In genomic region chr9:34591091-34591910, GRCh38 we compare ENCODE assay signal across 8 cellular contexts. TPM values are rescaled to one million over a fixed set of nuclear protein-coding genes. Genes with fewer than 3 reads are reported as not detected.
DNase-seq lines count a peak whose midpoint lies in the region; ATAC-seq lines count a peak whose summit lies in the region.

No MANE protein-coding gene starts in this region.

- H3K9ac ChIP-seq in ES-I3 (ENCODE audit: low read depth, low read length): peak overlapping the region; percentile 76; the same call in 1 of the 2 replicates
- peak overlapping the region; percentile 79 for H3K9ac ChIP-seq in NT2/D1 (ENCODE audit: insufficient read length, low read depth)
- H3K9ac ChIP-seq in mucosa of stomach (ENCODE audit: low read length): no peak overlapping the region

- H3K27ac ChIP-seq in esophagus (ENCODE audit: low read depth in 2 of 2, low read length in 1 of 2): no peak overlapping the region

- WGBS in esophagus, 2 donors: 6% methylated on average over 51 to 66 of the region's 66 CpGs

- H3K4me3 ChIP-seq in NT2/D1 (ENCODE audit: insufficient read length, low read depth): peak overlapping the region; percentile 48
- H3K4me3 ChIP-seq in esophagus (ENCODE audit: low read depth in 1 of 2, low read length in 2 of 2): peak overlapping the region; percentile 41 to 44
- peak overlapping the region; percentile 34 for H3K4me3 ChIP-seq in mucosa of stomach (ENCODE audit: low read length)

- H3K36me3 ChIP-seq in ES-I3 (ENCODE audit: insufficient read depth, low read length) (no peaks in the 10 kb centered on the region), NT2/D1 (ENCODE audit: insufficient read depth, insufficient read length, low read length) (no peaks in the 10 kb centered on the region), esophagus (ENCODE audit: control insufficient read depth in 2 of 2, insufficient read depth in 2 of 2, low read length in 1 of 2) (no peaks in the 10 kb centered on the region), mucosa of stomach (ENCODE audit: control insufficient read depth, insufficient read depth, low read length) (no peaks in the 10 kb centered on the region)

- ATAC-seq in HG03066 (IDR thresholded peaks at IDR 0.05; ENCODE audit: low read depth, unreplicated experiment) (peak; percentile 56), HG03108 (IDR thresholded peaks at IDR 0.05; ENCODE audit: unreplicated experiment) (no peak)

- DNase-seq in NT2/D1 (ENCODE audit: low read depth, low spot score): peak; percentile 84
- DNase-seq in activated T-cell treated with anti-CD3 and anti-CD28 coated beads, Interleukin-2, amount 50 U/mL, for 1 hour: peak; percentile 83
- DNase-seq in stimulated activated CD8-positive, alpha-beta memory T cell treated with anti-CD3 and anti-CD28 coated beads, Interleukin-4, amount 100 ng/mL, for 24 hours (ENCODE audit: low read depth): peak; percentile 70

- peaks cover 21% of the 10 kb centered on the region for H3K4me1 ChIP-seq in ES-I3 (ENCODE audit: insufficient read depth, low read length)
- peaks cover 30% of the 10 kb centered on the region for H3K4me1 ChIP-seq in NT2/D1 (ENCODE audit: insufficient read depth, insufficient read length)
- H3K4me1 ChIP-seq in esophagus (ENCODE audit: control insufficient read depth in 2 of 2, insufficient read depth in 2 of 2, low read length in 1 of 2): peaks cover 12 to 27% of the 10 kb centered on the region in 2 donors
- H3K4me1 ChIP-seq in mucosa of stomach (ENCODE audit: control insufficient read depth, insufficient read depth, low read length): peaks cover 28% of the 10 kb centered on the region

- H3K27me3 ChIP-seq in NT2/D1 (ENCODE audit: insufficient read depth, insufficient read length): peaks cover 71% of the 10 kb centered on the region
- peaks cover 5 to 13% of the 10 kb centered on the region in 2 donors for H3K27me3 ChIP-seq in esophagus (ENCODE audit: control insufficient read depth in 1 of 2, insufficient read depth in 2 of 2, low read length in 2 of 2)
- peaks cover 75% of the 10 kb centered on the region for H3K27me3 ChIP-seq in mucosa of stomach (ENCODE audit: control insufficient read depth, insufficient read depth, low read length)

- no peaks in the 10 kb centered on the region for H3K9me3 ChIP-seq in ES-I3 (ENCODE audit: control insufficient read depth, insufficient read depth, low read length)
- no peaks in the 10 kb centered on the region for H3K9me3 ChIP-seq in NT2/D1 (ENCODE audit: insufficient read depth, low read length)
- no peaks in the 10 kb centered on the region for H3K9me3 ChIP-seq in esophagus (ENCODE audit: control insufficient read depth in 2 of 2, insufficient read depth in 1 of 2, low read depth in 1 of 2, low read length in 1 of 2)
- H3K9me3 ChIP-seq in mucosa of stomach (ENCODE audit: control insufficient read depth, low read length): no peaks in the 10 kb centered on the region

RNA-seq across cellular contexts. Expression of gene CNTFR, which starts 1.8 kb away (rescaled TPM):
- under 1 TPM; 0.22 to 0.54 TPM for polyA plus RNA-seq in esophagus

RNA-seq across cellular contexts. Expression of gene RPP25L, which starts 20.6 kb away (rescaled TPM):
- 10 to 100 TPM; 23.0 to 32.2 TPM for polyA plus RNA-seq in esophagus

RNA-seq across cellular contexts. Expression of gene DCTN3, which starts 29.0 kb away (rescaled TPM):
- 100 to 1,000 TPM in 1 of 2 donors, 10 to 100 TPM in 1; 44.4 to 112 TPM for polyA plus RNA-seq in esophagus

RNA-seq across cellular contexts. Expression of gene ARID3C, which starts 37.6 kb away (rescaled TPM):
- polyA plus RNA-seq in esophagus: not detected

RNA-seq across cellular contexts. Expression of gene SIGMAR1, which starts 46.3 kb away (rescaled TPM):
- 10 to 100 TPM; 42.1 to 68.5 TPM for polyA plus RNA-seq in esophagus
